Comparison of ENCODE assay signal across 12 cellular contexts in the genomic region with DNA sequence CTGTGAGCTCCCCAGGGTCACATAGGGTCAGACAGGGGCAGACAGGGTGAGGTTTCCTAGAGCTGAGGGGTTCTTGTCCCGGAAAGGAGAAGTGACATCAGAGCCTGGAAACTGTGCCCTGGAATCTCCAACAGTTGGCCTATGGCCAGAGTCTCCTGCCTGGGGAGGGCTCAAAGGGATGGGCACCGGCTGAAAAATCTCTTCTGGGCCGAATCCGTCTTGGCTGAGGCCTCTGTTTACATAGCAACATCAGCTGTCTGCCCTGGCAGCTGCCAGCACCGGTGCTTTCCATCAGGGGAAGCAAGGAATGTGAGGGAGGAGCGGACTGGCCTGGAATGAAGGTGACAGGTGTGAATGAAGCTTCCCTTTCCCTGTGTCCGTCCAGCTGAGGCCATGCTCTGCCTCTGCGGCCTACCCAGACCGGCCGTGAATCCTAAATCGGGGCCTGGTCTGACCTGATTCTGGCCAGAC. TPM values are rescaled to one million over a fixed set of nuclear protein-coding genes. Genes with fewer than 3 reads are reported as not detected.
DNase-seq lines count a peak whose midpoint lies in the region; ATAC-seq, FAIRE-seq and TF ChIP-seq lines count a peak whose summit lies in the region.
"Had no signal": no experiment of that assay in that cellular context is flagged by ENCODE, and none has a peak within 500 bp of the region (broad histone marks: within the 10 kb centered on the region; RNA-seq: fewer than 3 reads in every experiment).

No MANE protein-coding gene starts in this region.

- no peak overlapping the region for H3K4me3 ChIP-seq in fibroblast of pulmonary artery (replicated peaks; ENCODE audit: low read depth, low read length)
- H3K4me3 ChIP-seq in pancreas: no peak overlapping the region
- H3K4me3 ChIP-seq: adrenal gland had no signal

- no peaks in the 10 kb centered on the region for H3K36me3 Mint-ChIP-seq in activated CD4-positive, alpha-beta T cell treated with anti-CD3 and anti-CD28 coated beads for 36 hours (ENCODE audit: low read depth)

- 22 to 24% methylated on average over 11 of the region's 11 CpGs for WGBS in pancreas, 2 donors

- CTCF ChIA-PET in activated CD4-positive, alpha-beta T cell treated with anti-CD3 and anti-CD28 coated beads for 36 hours (lab: Charles Lee): interaction anchor here (2.4 kb wide), 1 partner anchor 14 kb away, joined by 11 read pairs; no protein-coding TSS in a partner anchor

- DNase-seq in EH (ENCODE audit: low read depth): peak; percentile 15
- peak; percentile 49 for DNase-seq in NCI-H345 (lab: John Stamatoyannopoulos, UW)
- peak; percentile 14 for DNase-seq in fibroblast of pulmonary artery (ENCODE audit: low read depth)
- DNase-seq in pancreas: peak in 5 of 6 donors; percentile 36 to 63 (median 54)
- no peak for DNase-seq in occipital lobe (lab: John Stamatoyannopoulos, UW)
- DNase-seq in activated CD4-positive, alpha-beta T cell treated with anti-CD3 and anti-CD28 coated beads for 36 hours: no peak

- intact Hi-C loops in pancreas (cut with DNase I): no loop called here
- intact Hi-C loops in activated CD4-positive, alpha-beta T cell treated with anti-CD3 and anti-CD28 coated beads for 36 hours (cut with DNase I, micrococcal nuclease): no loop called here

- H3K9me3 ChIP-seq in pancreas: no peaks in the 10 kb centered on the region
- H3K9me3 ChIP-seq: adrenal gland, neutrophil had no signal

- peaks cover 0 to 11% (median 3%) of the 10 kb centered on the region in 3 donors for H3K4me1 ChIP-seq in pancreas

- TF ChIP-seq CTCF in fibroblast of pulmonary artery (IDR thresholded peaks at IDR 0.05; ENCODE audit: low read length, missing control alignments): no peak
- no peak for TF ChIP-seq CTCF in pancreas (IDR thresholded peaks at IDR 0.05)

- no peaks in the 10 kb centered on the region for H3K36me3 ChIP-seq in pancreas
- H3K36me3 ChIP-seq: adrenal gland, neutrophil had no signal

- H3K9me3 Mint-ChIP-seq in activated CD4-positive, alpha-beta T cell treated with anti-CD3 and anti-CD28 coated beads for 36 hours (ENCODE audit: low read depth): no peaks in the 10 kb centered on the region

- H3K4me3 Mint-ChIP-seq in activated CD4-positive, alpha-beta T cell treated with anti-CD3 and anti-CD28 coated beads for 36 hours: no peak overlapping the region

- ATAC-seq in pancreas (peak; percentile 73 to 88 (median 80)), GM18873 (IDR thresholded peaks at IDR 0.05; ENCODE audit: low FRiP score, unreplicated experiment) (no peak), GM18870 (IDR thresholded peaks at IDR 0.05; ENCODE audit: unreplicated experiment) (no peak)
- no peak for ATAC-seq in activated CD4-positive, alpha-beta T cell treated with anti-CD3 and anti-CD28 coated beads for 36 hours

- no peaks in the 10 kb centered on the region for H3K27me3 ChIP-seq in pancreas
- H3K27me3 ChIP-seq: adrenal gland, neutrophil had no signal

- H3K4me1 Mint-ChIP-seq in activated CD4-positive, alpha-beta T cell treated with anti-CD3 and anti-CD28 coated beads for 36 hours: peaks cover 24% of the 10 kb centered on the region

- H3K27ac ChIP-seq in pancreas: peak overlapping the region in 1 of 4 donors; percentile 12
- H3K27ac ChIP-seq: adrenal gland, neutrophil had no signal

- no peak for FAIRE-seq in pancreas (lab: Jason Lieb, UNC)
- FAIRE-seq: G401.6, TTC549 had no signal

- no peak overlapping the region for H3K27ac Mint-ChIP-seq in activated CD4-positive, alpha-beta T cell treated with anti-CD3 and anti-CD28 coated beads for 36 hours

- no peaks in the 10 kb centered on the region for H3K27me3 Mint-ChIP-seq in activated CD4-positive, alpha-beta T cell treated with anti-CD3 and anti-CD28 coated beads for 36 hours

- POLR2A ChIA-PET in activated CD4-positive, alpha-beta T cell treated with anti-CD3 and anti-CD28 coated beads for 36 hours (lab: Charles Lee): no interaction called here

RNA-seq across cellular contexts. Expression of gene VASH2, which starts 30.7 kb away (rescaled TPM):
- total RNA-seq in pancreas (1 to 10 TPM in 1 of 6 donors, under 1 TPM in 4, not detected in 1; 0.16 to 1.9 (median 0.57) TPM), occipital lobe (35.9 TPM)
- polyA plus RNA-seq in pancreas: under 1 TPM; 0.15 to 0.35 TPM
- under 1 TPM; 0.34 to 0.53 TPM for total RNA-seq in activated CD4-positive, alpha-beta T cell treated with anti-CD3 and anti-CD28 coated beads for 36 hours

RNA-seq across cellular contexts. Expression of gene ANGEL2, which starts 34.6 kb away (rescaled TPM):
- total RNA-seq in pancreas: 10 to 100 TPM; 10.7 to 17.2 (median 11.8) TPM
- polyA plus RNA-seq in pancreas: 10 to 100 TPM in 1 of 2 donors, 1 to 10 TPM in 1; 9.8 to 15.5 TPM
- total RNA-seq in occipital lobe: 103 TPM
- total RNA-seq in activated CD4-positive, alpha-beta T cell treated with anti-CD3 and anti-CD28 coated beads for 36 hours: 10 to 100 TPM; 41.3 to 51.5 TPM

Comparison
In these comparisons a context has a peak if more than half of its experiments do, and no peak if none do; other contexts are left out.
1. DNase-seq: peak in EH (single experiment), NCI-H345 (single experiment), fibroblast of pulmonary artery (single experiment) and pancreas (5 of 6); none in occipital lobe (single experiment) and activated CD4-positive, alpha-beta T cell treated with anti-CD3 and anti-CD28 coated beads for 36 hours (single experiment).
2. ATAC-seq: peak in pancreas (4 of 4); none in GM18873 (single experiment), activated CD4-positive, alpha-beta T cell treated with anti-CD3 and anti-CD28 coated beads for 36 hours (single experiment) and GM18870 (single experiment).
3. RNA of gene VASH2, which starts 30.7 kb away (total RNA-seq): 35.9 TPM in occipital lobe (single experiment); 0.16 to 1.9 TPM in pancreas and 0.34 to 0.53 TPM in activated CD4-positive, alpha-beta T cell treated with anti-CD3 and anti-CD28 coated beads for 36 hours; every median in the first group is over 10 times any median in the second.